In genomic region chr6:129680633-129681032, GRCh38 we compare ENCODE assay signal across 1 cellular context.
TF ChIP-seq lines count a peak whose summit lies in the region.

No MANE protein-coding gene starts in this region.

TF ChIP-seq in K562, 482 proteins besides CTCF, POLR2A, EP300 and RAD21 (continued from another document):
- TF ChIP-seq ZBTB40 (IDR thresholded peaks at IDR 0.05) (no peak), ZBTB40 (CRISPR knock-in tag; IDR thresholded peaks at IDR 0.05) (no peak), MGA (IDR thresholded peaks at IDR 0.05) (no peak), OTX1 (CRISPR knock-in tag; IDR thresholded peaks at IDR 0.05) (no peak), ZNF347 (CRISPR knock-in tag; IDR thresholded peaks at IDR 0.05; ENCODE audit: low read depth) (no peak), EWSR1 (IDR thresholded peaks at IDR 0.05; ENCODE audit: borderline replicate concordance, low read depth, partially characterized antibody) (no peak), MTA2 (IDR thresholded peaks at IDR 0.05; ENCODE audit: low read depth) (no peak), ZBTB9 (CRISPR knock-in tag; IDR thresholded peaks at IDR 0.05) (no peak), E2F8 (IDR thresholded peaks at IDR 0.05; ENCODE audit: low read depth, partially characterized antibody) (no peak), GMEB1 (CRISPR knock-in tag; IDR thresholded peaks at IDR 0.05) (no peak), BRD4 (IDR thresholded peaks at IDR 0.05) (no peak), ZFPM2 (CRISPR knock-in tag; IDR thresholded peaks at IDR 0.05) (no peak)
